In genomic region chr10:116112232-116113231, GRCh38 we compare ENCODE assay signal across 13 cellular contexts.
"Had no signal": no experiment of that assay in that cellular context is flagged by ENCODE, and none has a peak within 500 bp of the region (broad histone marks: within the 10 kb centered on the region; RNA-seq: fewer than 3 reads in every experiment).

No MANE protein-coding gene starts in this region.

- H3K36me3 Mint-ChIP-seq: activated naive CD8-positive, alpha-beta T cell; mesothelial cell of epicardium; stimulated activated memory B cell treated with anti-CD40 and anti-IgM and Interleukin-4, amounts not matched to agents 10 μg/mL and 1 μg/mL and 100 μg/mL, for 72 hours had no signal

- H3K27ac Mint-ChIP-seq: activated B cell treated with CpG ODN at 0.5 μM for 24 hours; activated CD8-positive, alpha-beta T cell treated with anti-CD3 and anti-CD28 coated beads for 36 hours; activated naive CD8-positive, alpha-beta T cell; mesothelial cell of epicardium; stimulated activated memory B cell treated with anti-CD40 and anti-IgM and Interleukin-4, amounts not matched to agents 10 μg/mL and 1 μg/mL and 100 μg/mL, for 72 hours; T-helper 17 cell had no signal

- H3K4me1 Mint-ChIP-seq: activated B cell treated with CpG ODN at 0.5 μM for 24 hours; mesothelial cell of epicardium; stimulated activated memory B cell treated with anti-CD40 and anti-IgM and Interleukin-4, amounts not matched to agents 10 μg/mL and 1 μg/mL and 100 μg/mL, for 72 hours; T-helper 17 cell had no signal

- ATAC-seq: activated CD8-positive, alpha-beta T cell treated with anti-CD3 and anti-CD28 coated beads for 36 hours; activated T-cell treated with anti-CD3 and anti-CD28 coated beads, Interleukin-2, amount 50 U/mL, for 4 hours; foreskin keratinocyte; lower lobe of right lung; stimulated activated memory B cell treated with anti-CD40 and anti-IgM and Interleukin-4, amounts not matched to agents 10 μg/mL and 1 μg/mL and 100 μg/mL, for 72 hours; T-helper 17 cell had no signal

- H3K4me3 Mint-ChIP-seq: activated B cell treated with CpG ODN at 0.5 μM for 24 hours; activated CD8-positive, alpha-beta T cell treated with anti-CD3 and anti-CD28 coated beads for 36 hours; activated naive CD8-positive, alpha-beta T cell; activated T-cell treated with anti-CD3 and anti-CD28 coated beads, Interleukin-2, amount 50 U/mL, for 4 hours; mesothelial cell of epicardium; stimulated activated memory B cell treated with anti-CD40 and anti-IgM and Interleukin-4, amounts not matched to agents 10 μg/mL and 1 μg/mL and 100 μg/mL, for 72 hours; T-helper 17 cell had no signal

- H3K27me3 Mint-ChIP-seq: activated B cell treated with CpG ODN at 0.5 μM for 24 hours; activated CD8-positive, alpha-beta T cell treated with anti-CD3 and anti-CD28 coated beads for 36 hours; activated naive CD8-positive, alpha-beta T cell; stimulated activated memory B cell treated with anti-CD40 and anti-IgM and Interleukin-4, amounts not matched to agents 10 μg/mL and 1 μg/mL and 100 μg/mL, for 72 hours; T-helper 17 cell had no signal

- DNase-seq: activated B cell treated with CpG ODN at 0.5 μM for 24 hours; activated CD4-positive, alpha-beta T cell treated with anti-CD3 and anti-CD28 coated beads for 48 hours; activated CD8-positive, alpha-beta T cell treated with anti-CD3 and anti-CD28 coated beads for 36 hours; activated gamma-delta T cell; activated T-cell treated with anti-CD3 and anti-CD28 coated beads, Interleukin-2, amount 50 U/mL, for 4 hours; amniotic stem cell; effector memory CD4-positive, alpha-beta T cell; foreskin keratinocyte; lower lobe of right lung; T-helper 17 cell had no signal

- H3K9me3 Mint-ChIP-seq: activated B cell treated with CpG ODN at 0.5 μM for 24 hours; activated CD8-positive, alpha-beta T cell treated with anti-CD3 and anti-CD28 coated beads for 36 hours; activated T-cell treated with anti-CD3 and anti-CD28 coated beads, Interleukin-2, amount 50 U/mL, for 4 hours; mesothelial cell of epicardium had no signal
